In genomic region chr5:75610859-75611323, GRCh38 we compare ENCODE assay signal across 8 cellular contexts. TPM values are rescaled to one million over a fixed set of nuclear protein-coding genes. Genes with fewer than 3 reads are reported as not detected.
A peak's percentile ranks its signal among the peaks of the same experiment; 100 is the strongest.
DNase-seq lines count a peak whose midpoint lies in the region; ATAC-seq and TF ChIP-seq lines count a peak whose summit lies in the region.
"Not testable (repeated sequence)": the region's sequence is repeated elsewhere in the genome, so short reads cannot be mapped to it uniquely, and the experiment has no call there.

No MANE protein-coding gene starts in this region.

- H3K4ac ChIP-seq in mesendoderm (ENCODE audit: low read depth, low read length), result not testable (repeated sequence)

- H3K9ac ChIP-seq in duodenal mucosa (ENCODE audit: low read depth in 1 of 2, low read length in 2 of 2), result peak overlapping the region; percentile 48 to 69
- peak overlapping the region; percentile 78 for H3K9ac ChIP-seq in mesendoderm (ENCODE audit: low read length)

- not testable (repeated sequence) for H3K79me2 ChIP-seq in mesendoderm (ENCODE audit: control insufficient read depth, insufficient read depth, low read length)

- not testable (repeated sequence) for H3K27me3 Mint-ChIP-seq in activated T-helper 17 cell treated with anti-CD3 and anti-CD28 coated beads, Interleukin-2, amount 50 U/mL, for 72 hours

- H3K4me1 ChIP-seq in duodenal mucosa (ENCODE audit: control insufficient read depth in 1 of 2, insufficient read depth in 2 of 2, low read length in 2 of 2), result peaks cover 5 to 15% of the 10 kb centered on the region in 2 donors
- H3K4me1 ChIP-seq in heart right ventricle, result peaks cover 0 to 17% (median 11%) of the 10 kb centered on the region in 9 donors
- not testable (repeated sequence) for H3K4me1 ChIP-seq in mesendoderm (ENCODE audit: control insufficient read depth, low read depth, low read length)
- H3K4me1 ChIP-seq in upper lobe of left lung, result peaks cover 8 to 16% (median 11%) of the 10 kb centered on the region in 4 donors

- H3K36me3 ChIP-seq in duodenal mucosa (ENCODE audit: control insufficient read depth in 1 of 2, insufficient read depth in 2 of 2, low read length in 2 of 2); heart right ventricle; mesendoderm (ENCODE audit: control insufficient read depth, insufficient read depth, low read length); upper lobe of left lung: not testable (repeated sequence)

- not testable (repeated sequence) for H4K8ac ChIP-seq in mesendoderm (ENCODE audit: low read depth, low read length)

- peak overlapping the region; percentile 93 for H3K56ac ChIP-seq in mesendoderm (ENCODE audit: low read length)

- TF ChIP-seq POLR2A in upper lobe of left lung (IDR thresholded peaks at IDR 0.05), result not testable (repeated sequence)

- H4K5ac ChIP-seq in mesendoderm (ENCODE audit: low read length), result not testable (repeated sequence)

- DNase-seq in DMS53 treated with DMSO at 0.1 percent for 48 hours (lab: John Stamatoyannopoulos, UW; ENCODE audit: unreplicated experiment), result peak; percentile 27
- DNase-seq in NCI-H2029 treated with DMSO at 0.1 percent for 48 hours (lab: John Stamatoyannopoulos, UW), result peak; percentile 5
- DNase-seq in heart right ventricle, result not testable (repeated sequence)
- DNase-seq in mesendoderm, result peak; percentile 87
- peak; percentile 64 for DNase-seq in renal cortical epithelial cell (ENCODE audit: low read depth)
- DNase-seq in upper lobe of left lung, result peak in 1 of 2 donors; percentile 71

- H3K9me3 Mint-ChIP-seq in activated T-helper 17 cell treated with anti-CD3 and anti-CD28 coated beads, Interleukin-2, amount 50 U/mL, for 72 hours, result not testable (repeated sequence)

- peak in 1 of 4 donors; percentile 27 for TF ChIP-seq EP300 in upper lobe of left lung (IDR thresholded peaks at IDR 0.05)

- ATAC-seq in activated T-helper 17 cell treated with anti-CD3 and anti-CD28 coated beads, Interleukin-2, amount 50 U/mL, for 72 hours (replicated peaks); upper lobe of left lung (ENCODE audit: low FRiP score in 2 of 2): not testable (repeated sequence)
- peak in 1 of 8 donors; percentile 35 for ATAC-seq in heart right ventricle

- H3K27me3 ChIP-seq in duodenal mucosa (ENCODE audit: control insufficient read depth in 1 of 2, insufficient read depth in 2 of 2, low read length in 2 of 2); heart right ventricle; mesendoderm (ENCODE audit: insufficient read depth, low read length, poor library complexity); upper lobe of left lung: not testable (repeated sequence)

- peak overlapping the region; percentile 65 for H3K4me2 ChIP-seq in mesendoderm (ENCODE audit: low read length)

- not testable (repeated sequence) for H3K27ac Mint-ChIP-seq in activated T-helper 17 cell treated with anti-CD3 and anti-CD28 coated beads, Interleukin-2, amount 50 U/mL, for 72 hours

- not testable (repeated sequence) for H3K79me1 ChIP-seq in mesendoderm (ENCODE audit: low read length)

- H3K18ac ChIP-seq in mesendoderm (ENCODE audit: low read length), result peak overlapping the region; percentile 89

- TF ChIP-seq CTCF in heart right ventricle (IDR thresholded peaks at IDR 0.05); upper lobe of left lung (IDR thresholded peaks at IDR 0.05): not testable (repeated sequence)

- H3K4me3 Mint-ChIP-seq in activated T-helper 17 cell treated with anti-CD3 and anti-CD28 coated beads, Interleukin-2, amount 50 U/mL, for 72 hours, result peak overlapping the region; percentile 2

- not testable (repeated sequence) for H2BK15ac ChIP-seq in mesendoderm (replicated peaks; ENCODE audit: low read depth)

- intact Hi-C loops in heart right ventricle (cut with DNase I), result not testable (repeated sequence)

- not testable (repeated sequence) for H2AK5ac ChIP-seq in mesendoderm (ENCODE audit: low read length)

- WGBS in heart right ventricle, 2 donors, result 11 to 28% methylated on average over 11 of the region's 11 CpGs
- WGBS in mesendoderm (ENCODE audit: extremely low coverage, insufficient coverage, low lambda C conversion rate), result no CpG with 5 or more reads among the region's 11 CpGs
- 21 to 35% methylated on average over 11 of the region's 11 CpGs for WGBS in upper lobe of left lung, 2 donors

- not testable (repeated sequence) for H3K4me1 Mint-ChIP-seq in activated T-helper 17 cell treated with anti-CD3 and anti-CD28 coated beads, Interleukin-2, amount 50 U/mL, for 72 hours

- not testable (repeated sequence) for H2BK5ac ChIP-seq in mesendoderm (ENCODE audit: low read length)

- H3K4me3 ChIP-seq in duodenal mucosa (ENCODE audit: low read depth in 1 of 2, low read length in 2 of 2) (peak overlapping the region; percentile 76 to 78), heart right ventricle (peak overlapping the region; percentile 33 to 69 (median 55)), upper lobe of left lung (peak overlapping the region in 3 of 4 donors; percentile 42 to 62 (median 57))
- not testable (repeated sequence) for H3K4me3 ChIP-seq in mesendoderm (ENCODE audit: low read length)

- H3K36me3 Mint-ChIP-seq in activated T-helper 17 cell treated with anti-CD3 and anti-CD28 coated beads, Interleukin-2, amount 50 U/mL, for 72 hours (ENCODE audit: low read depth), result peaks cover 28% of the 10 kb centered on the region

- not testable (repeated sequence) for H3K27ac ChIP-seq in duodenal mucosa (ENCODE audit: low read depth, low read length); heart right ventricle
- H3K27ac ChIP-seq in mesendoderm (ENCODE audit: low read depth, low read length) (peak overlapping the region; percentile 85), upper lobe of left lung (peak overlapping the region in 3 of 4 donors; percentile 81 to 84 (median 81))

- H3K23ac ChIP-seq in mesendoderm (ENCODE audit: low read length), result peak overlapping the region; percentile 83

- H2BK120ac ChIP-seq in mesendoderm (ENCODE audit: low read depth, low read length), result not testable (repeated sequence)

- H3K9me3 ChIP-seq in duodenal mucosa (ENCODE audit: control insufficient read depth in 1 of 2, low read length in 2 of 2); heart right ventricle; upper lobe of left lung: not testable (repeated sequence)

RNA-seq across cellular contexts. Expression of gene ANKDD1B, which starts 0.4 kb away (rescaled TPM):
- under 1 TPM; 0.34 to 0.35 TPM for total RNA-seq in activated T-helper 17 cell treated with anti-CD3 and anti-CD28 coated beads, Interleukin-2, amount 50 U/mL, for 72 hours
- total RNA-seq in heart right ventricle (under 1 TPM in 4 of 10 donors, not detected in 6; 0.10 to 0.30 (median 0.21) TPM), renal cortical epithelial cell (2.8 and 3.3 TPM in 2 replicates), upper lobe of left lung (1 to 10 TPM in 5 of 6 donors, under 1 TPM in 1; 0.67 to 7.3 (median 4.4) TPM)
- polyA plus RNA-seq in heart right ventricle, result under 1 TPM; 0.04 to 0.37 TPM
- 0.04 TPM for polyA plus RNA-seq in mesendoderm (2013, experiment 1 of 2)
- 0.06 TPM for polyA plus RNA-seq in mesendoderm (2013, experiment 2 of 2)
